31 cellular contexts compared by ENCODE assay signal in genomic region chr10:5537684-5538083, GRCh38. TPM values are rescaled to one million over a fixed set of nuclear protein-coding genes. Genes with fewer than 3 reads are reported as not detected.
DNase-seq lines count a peak whose midpoint lies in the region; ATAC-seq and TF ChIP-seq lines count a peak whose summit lies in the region.
"Had no signal": no experiment of that assay in that cellular context is flagged by ENCODE, and none has a peak within 500 bp of the region (broad histone marks: within the 10 kb centered on the region; RNA-seq: fewer than 3 reads in every experiment).

No MANE protein-coding gene starts in this region.

- TF ChIP-seq CTCF in HEK293 (tag by site-specific recombination; IDR thresholded peaks at IDR 0.05) (no peak), ascending aorta (IDR thresholded peaks at IDR 0.05) (no peak), smooth muscle cell (IDR thresholded peaks at IDR 0.05; ENCODE audit: borderline replicate concordance, insufficient read depth, poor library complexity, severe bottlenecking) (no peak)

- H3K9me3 Mint-ChIP-seq in stimulated activated naive CD8-positive, alpha-beta T cell treated with anti-CD3 and anti-CD28 coated beads, Interleukin-15, amount 100 ng/mL, for 72 hours: peaks cover 8% of the 10 kb centered on the region in 2 donors

- no peak overlapping the region for H3K4me2 ChIP-seq in smooth muscle cell

- H3K4me1 ChIP-seq in HEK293 (ENCODE audit: control insufficient read depth, insufficient read depth, low read length) (peaks cover 4% of the 10 kb centered on the region; the same call in 1 of the 2 replicates), ascending aorta (peaks cover 10 to 45% of the 10 kb centered on the region in 2 donors), smooth muscle cell (ENCODE audit: low read depth) (no peaks in the 10 kb centered on the region)

- no peaks in the 10 kb centered on the region for H3K4me1 Mint-ChIP-seq in stimulated activated naive CD8-positive, alpha-beta T cell treated with anti-CD3 and anti-CD28 coated beads, Interleukin-15, amount 100 ng/mL, for 72 hours
- H3K4me1 Mint-ChIP-seq: activated naive CD8-positive, alpha-beta T cell treated with anti-CD3 and anti-CD28 coated beads, Interleukin-2, amount 10 ng/mL, durations not matched to agents 7 days and 5 days had no signal

- no peak overlapping the region for H3K4me3 ChIP-seq in HEK293 (ENCODE audit: low read depth, low read length)
- H3K4me3 ChIP-seq in ascending aorta: no peak overlapping the region
- H3K4me3 ChIP-seq in smooth muscle cell: no peak overlapping the region
- H3K4me3 ChIP-seq: heart right ventricle, lung had no signal

- peaks cover 6% of the 10 kb centered on the region for H3K27me3 Mint-ChIP-seq in stimulated activated naive CD8-positive, alpha-beta T cell treated with anti-CD3 and anti-CD28 coated beads, Interleukin-15, amount 100 ng/mL, for 72 hours

- no peak overlapping the region for H2AFZ ChIP-seq in smooth muscle cell (ENCODE audit: low read depth)

- H3F3A ChIP-seq in smooth muscle cell (ENCODE audit: low read depth): peaks cover 26% of the 10 kb centered on the region

- no peak for ATAC-seq in stimulated activated naive CD8-positive, alpha-beta T cell treated with anti-CD3 and anti-CD28 coated beads, Interleukin-15, amount 100 ng/mL, for 72 hours
- no peak for ATAC-seq in GM18498 (IDR thresholded peaks at IDR 0.05; ENCODE audit: unreplicated experiment)
- ATAC-seq: CD8-positive, alpha-beta T cell; effector memory CD8-positive, alpha-beta T cell; heart right ventricle; left cardiac atrium; stimulated activated naive B cell treated with anti-CD40 and anti-IgM and Interleukin-4, amounts not matched to agents 10 μg/mL and 1 μg/mL and 100 μg/mL, for 72 hours had no signal

- H4K20me1 ChIP-seq in smooth muscle cell (ENCODE audit: low read depth): no peaks in the 10 kb centered on the region

- H3K9ac ChIP-seq in smooth muscle cell (ENCODE audit: low read depth): no peak overlapping the region

- H3K79me2 ChIP-seq in smooth muscle cell (ENCODE audit: low read depth): no peaks in the 10 kb centered on the region

- no peak overlapping the region for H3K27ac ChIP-seq in HEK293 (ENCODE audit: extremely low read depth, low read depth, low read length)
- H3K27ac ChIP-seq in ascending aorta: peak overlapping the region; percentile 61 to 87
- peak overlapping the region; percentile 86 for H3K27ac ChIP-seq in smooth muscle cell (ENCODE audit: low read depth)
- H3K27ac ChIP-seq: heart right ventricle had no signal

- intact Hi-C loops in ascending aorta (cut with DNase I): loop anchor here (10.0 kb wide), 1 partner anchor 463 kb away; no protein-coding TSS in a partner anchor

- CTCF ChIA-PET in HEK293 (lab: Yijun Ruan, JAX): interaction anchor here (0.7 kb wide), 1 partner anchor 459 kb away, joined by 3 read pairs; no protein-coding TSS in a partner anchor

- peak in 1 of 2 donors; percentile 7 for DNase-seq in ascending aorta (ENCODE audit: low spot score in 2 of 2)
- peak; percentile 45 for DNase-seq in islet precursor cell
- no peak for DNase-seq in smooth muscle cell (lab: John Stamatoyannopoulos, UW; ENCODE audit: unreplicated experiment)
- DNase-seq in DMS 273 (lab: John Stamatoyannopoulos, UW; ENCODE audit: unreplicated experiment): no peak
- DNase-seq in stimulated activated naive CD8-positive, alpha-beta T cell treated with anti-CD3 and anti-CD28 coated beads, Interleukin-15, amount 100 ng/mL, for 72 hours: no peak
- no peak for DNase-seq in H4 (ENCODE audit: low spot score)
- DNase-seq: activated CD4-positive, alpha-beta T cell treated with anti-CD3 and anti-CD28 coated beads for 48 hours; activated gamma-delta T cell treated with Interleukin-2 at 50 U/mL for 16 hours; activated naive CD8-positive, alpha-beta T cell treated with anti-CD3 and anti-CD28 coated beads, Interleukin-2, amount 10 ng/mL, durations not matched to agents 7 days and 5 days; activated T-cell treated with anti-CD3 and anti-CD28 coated beads, Interleukin-2, amount 50 U/mL, for 1 hour; CD8-positive, alpha-beta T cell; DMS153; effector memory CD8-positive, alpha-beta T cell; heart right ventricle; left cardiac atrium; NCI-H1092; NCI-H1694 treated with DMSO at 0.1 percent for 48 hours; NCI-H446; NCI-H748 treated with DMSO at 0.1 percent for 48 hours; nephron progenitor cell; SIG-M5; stimulated activated naive B cell treated with anti-CD40 and anti-IgM and Interleukin-4, amounts not matched to agents 10 μg/mL and 1 μg/mL and 100 μg/mL, for 72 hours had no signal

- no peak overlapping the region for H3K4me3 Mint-ChIP-seq in stimulated activated naive CD8-positive, alpha-beta T cell treated with anti-CD3 and anti-CD28 coated beads, Interleukin-15, amount 100 ng/mL, for 72 hours
- H3K4me3 Mint-ChIP-seq: activated naive CD8-positive, alpha-beta T cell treated with anti-CD3 and anti-CD28 coated beads, Interleukin-2, amount 10 ng/mL, durations not matched to agents 7 days and 5 days; CD8-positive, alpha-beta T cell; effector memory CD8-positive, alpha-beta T cell; nephron progenitor cell; stimulated activated naive B cell treated with anti-CD40 and anti-IgM and Interleukin-4, amounts not matched to agents 10 μg/mL and 1 μg/mL and 100 μg/mL, for 72 hours; T-helper 2 cell treated with Interferon-gamma antibody and Interleukin-4, amounts not matched to agents 5 μg/mL and 100 μg/mL, for 36 hours had no signal

- 96% methylated on average over 6 of the region's 6 CpGs for WGBS in smooth muscle cell (ENCODE audit: low lambda C conversion rate)

- H3K27ac Mint-ChIP-seq in stimulated activated naive CD8-positive, alpha-beta T cell treated with anti-CD3 and anti-CD28 coated beads, Interleukin-15, amount 100 ng/mL, for 72 hours: no peak overlapping the region
- H3K27ac Mint-ChIP-seq: activated naive CD8-positive, alpha-beta T cell treated with anti-CD3 and anti-CD28 coated beads, Interleukin-2, amount 10 ng/mL, durations not matched to agents 7 days and 5 days; CD8-positive, alpha-beta T cell; effector memory CD8-positive, alpha-beta T cell; nephron progenitor cell; stimulated activated naive B cell treated with anti-CD40 and anti-IgM and Interleukin-4, amounts not matched to agents 10 μg/mL and 1 μg/mL and 100 μg/mL, for 72 hours; T-helper 2 cell treated with Interferon-gamma antibody and Interleukin-4, amounts not matched to agents 5 μg/mL and 100 μg/mL, for 36 hours had no signal

- no peaks in the 10 kb centered on the region for H3K9me3 ChIP-seq in HEK293 (ENCODE audit: control insufficient read depth, insufficient read depth, low read depth, low read length)
- peaks cover 0 to 14% of the 10 kb centered on the region in 2 donors for H3K9me3 ChIP-seq in ascending aorta
- peaks cover 8% of the 10 kb centered on the region for H3K9me3 ChIP-seq in smooth muscle cell (replicated peaks; ENCODE audit: low read depth)

- H3K36me3 ChIP-seq in HEK293 (ENCODE audit: control insufficient read depth in 2 of 2, insufficient read depth in 1 of 2, low read length in 2 of 2) (no peaks in the 10 kb centered on the region), ascending aorta (no peaks in the 10 kb centered on the region), smooth muscle cell (ENCODE audit: low read depth) (no peaks in the 10 kb centered on the region)
- H3K36me3 ChIP-seq: heart right ventricle had no signal

- H3K27me3 ChIP-seq in ascending aorta (no peaks in the 10 kb centered on the region), smooth muscle cell (ENCODE audit: low read depth) (no peaks in the 10 kb centered on the region)
- H3K27me3 ChIP-seq: heart right ventricle had no signal

- POLR2A ChIA-PET in HEK293 (lab: Yijun Ruan, JAX): no interaction called here

TF ChIP-seq in HEK293, 187 proteins besides CTCF, POLR2A, EP300 and RAD21:
- TF ChIP-seq ZNF121 (tag by site-specific recombination; IDR thresholded peaks at IDR 0.05) (peak; percentile 48; the same call in 1 of the 2 replicates), ZNF324 (tag by site-specific recombination; IDR thresholded peaks at IDR 0.05) (no peak)
TF ChIP-seq in HEK293: peak in this region for 1.

RNA-seq across cellular contexts. Expression of gene CALML3, which starts 12.9 kb away (rescaled TPM):
- total RNA-seq in ascending aorta (not detected), smooth muscle cell (0.04 and 0.49 TPM in 2 replicates)
- 0.20 TPM in 1 of 2 replicates, not detected in the other for polyA plus RNA-seq in smooth muscle cell
- total RNA-seq in H4 (2014; rRNA removed; shearing (Covaris generic)): not detected in 2 replicates
- total RNA-seq: activated naive CD8-positive, alpha-beta T cell treated with anti-CD3 and anti-CD28 coated beads, Interleukin-2, amount 10 ng/mL, durations not matched to agents 7 days and 5 days; aorta; cardiac septum; CD8-positive, alpha-beta T cell; heart right ventricle; left cardiac atrium; osteocyte; renal cortical epithelial cell; skeletal muscle tissue had no signal

RNA-seq across cellular contexts. Expression of gene CALML5, which starts 38.3 kb away (rescaled TPM):
- total RNA-seq in ascending aorta: not detected
- total RNA-seq in smooth muscle cell: 15.1 and 24.3 TPM in 2 replicates
- 16.5 and 18.1 TPM in 2 replicates for polyA plus RNA-seq in smooth muscle cell
- total RNA-seq in H4 (2014; rRNA removed; shearing (Covaris generic)): not detected in 2 replicates
- total RNA-seq: activated naive CD8-positive, alpha-beta T cell treated with anti-CD3 and anti-CD28 coated beads, Interleukin-2, amount 10 ng/mL, durations not matched to agents 7 days and 5 days; aorta; cardiac septum; CD8-positive, alpha-beta T cell; heart right ventricle; left cardiac atrium; lung; osteocyte; renal cortical epithelial cell; skeletal muscle tissue had no signal
- polyA plus RNA-seq: aorta, heart right ventricle, lung had no signal

Comparison
In these comparisons a context has a peak if more than half of its experiments do, and no peak if none do; other contexts are left out.
1. RNA of gene CALML5, which starts 38.3 kb away (total RNA-seq): 15.1 to 24.3 TPM in smooth muscle cell; not detected in ascending aorta (single experiment) and not detected in H4; every median in the first group is over 10 times any median in the second.